Comparison of ENCODE assay signal across 8 cellular contexts in genomic region chr19:1104452-1105216, GRCh38. TPM values are rescaled to one million over a fixed set of nuclear protein-coding genes. Genes with fewer than 3 reads are reported as not detected.
DNase-seq lines count a peak whose midpoint lies in the region; ATAC-seq and TF ChIP-seq lines count a peak whose summit lies in the region.

No MANE protein-coding gene starts in this region.

- peak overlapping the region; percentile 76 for H3K4me3 Mint-ChIP-seq in CD8-positive, alpha-beta T cell
- H3K4me3 Mint-ChIP-seq in osteocyte (ENCODE audit: unreplicated experiment) = peak overlapping the region; percentile 75

- no peak for TF ChIP-seq CTCF in CD8-positive, alpha-beta T cell (IDR thresholded peaks at IDR 0.05)
- TF ChIP-seq CTCF in cardiac muscle cell (IDR thresholded peaks at IDR 0.05; ENCODE audit: low read depth, low read length) (no peak), osteocyte (IDR thresholded peaks at IDR 0.05) (no peak)

- H3K9me3 Mint-ChIP-seq in CD8-positive, alpha-beta T cell = no peaks in the 10 kb centered on the region
- no peaks in the 10 kb centered on the region for H3K9me3 Mint-ChIP-seq in osteocyte (ENCODE audit: unreplicated experiment)

- H3K27me3 ChIP-seq in CD8-positive, alpha-beta T cell (ENCODE audit: insufficient read depth, low read length) = no peaks in the 10 kb centered on the region
- H3K27me3 ChIP-seq in adipocyte (replicated peaks; ENCODE audit: control insufficient read depth, insufficient read depth, low read length) (no peaks in the 10 kb centered on the region), cardiac muscle cell (no peaks in the 10 kb centered on the region)

- peak overlapping the region; percentile 69 for H3K27ac Mint-ChIP-seq in CD8-positive, alpha-beta T cell
- peak overlapping the region; percentile 68 for H3K27ac Mint-ChIP-seq in osteocyte (ENCODE audit: unreplicated experiment)

- H3K27ac ChIP-seq in CD8-positive, alpha-beta T cell (ENCODE audit: low read depth, low read length) = peak overlapping the region; percentile 86
- H3K27ac ChIP-seq in cardiac muscle cell (peak overlapping the region; percentile 97), urinary bladder (ENCODE audit: low read depth) (peak overlapping the region; percentile 99)

- H3K36me3 ChIP-seq in CD8-positive, alpha-beta T cell (ENCODE audit: insufficient read depth, low read length) = peaks cover 5% of the 10 kb centered on the region
- peaks cover 23% of the 10 kb centered on the region for H3K36me3 ChIP-seq in adipocyte (ENCODE audit: control insufficient read depth, insufficient read depth, low read length, severe bottlenecking)
- peaks cover 10% of the 10 kb centered on the region for H3K36me3 ChIP-seq in cardiac muscle cell
- H3K36me3 ChIP-seq in urinary bladder (ENCODE audit: insufficient read depth) = peaks cover 4% of the 10 kb centered on the region

- no peaks in the 10 kb centered on the region for H3K27me3 Mint-ChIP-seq in CD8-positive, alpha-beta T cell (ENCODE audit: low read depth)
- H3K27me3 Mint-ChIP-seq in osteocyte (ENCODE audit: unreplicated experiment) = no peaks in the 10 kb centered on the region

- peaks cover 9% of the 10 kb centered on the region for H3K36me3 Mint-ChIP-seq in CD8-positive, alpha-beta T cell
- H3K36me3 Mint-ChIP-seq in osteocyte (ENCODE audit: unreplicated experiment) = peaks cover 3% of the 10 kb centered on the region

- intact Hi-C loops in CD8-positive, alpha-beta T cell (cut with DNase I, micrococcal nuclease) = loop anchor here (2.0 to 5.0 kb wide), 5 partner anchors 14 to 278 kb away; partner anchors contain the start of genes ARHGAP45 (in 1 of the 2), ATP5F1D (in 1 of the 2), CIRBP (in 1 of the 2) and NDUFS7 (in 1 of the 2)

- CTCF ChIA-PET in CD8-positive, alpha-beta T cell (lab: Charles Lee) = interaction anchor here (1.0 kb wide), 1 partner anchor 90 kb away, joined by 3 read pairs; no protein-coding TSS in a partner anchor

- H3K4me1 Mint-ChIP-seq in CD8-positive, alpha-beta T cell (ENCODE audit: low read depth) = peaks cover 26% of the 10 kb centered on the region
- peaks cover 50% of the 10 kb centered on the region for H3K4me1 Mint-ChIP-seq in osteocyte (ENCODE audit: unreplicated experiment)

- peaks cover 43% of the 10 kb centered on the region for H3K4me1 ChIP-seq in CD8-positive, alpha-beta T cell (ENCODE audit: insufficient read depth, low read length)
- peaks cover 37% of the 10 kb centered on the region for H3K4me1 ChIP-seq in adipocyte (ENCODE audit: control insufficient read depth, insufficient read depth, low read length)
- peaks cover 28% of the 10 kb centered on the region for H3K4me1 ChIP-seq in cardiac muscle cell (ENCODE audit: low read depth)
- peaks cover 2% of the 10 kb centered on the region for H3K4me1 ChIP-seq in urinary bladder (ENCODE audit: insufficient read depth)

- H3K9me3 ChIP-seq in CD8-positive, alpha-beta T cell (ENCODE audit: low read length) = no peaks in the 10 kb centered on the region
- H3K9me3 ChIP-seq in adipocyte (ENCODE audit: control insufficient read depth, low read length) = peaks cover 5% of the 10 kb centered on the region
- H3K9me3 ChIP-seq in cardiac muscle cell (ENCODE audit: low read depth) = no peaks in the 10 kb centered on the region

- POLR2A ChIA-PET in CD8-positive, alpha-beta T cell (lab: Charles Lee) = interaction anchor here (0.7 to 6.7 kb wide), 14 partner anchors 15 to 165 kb away, joined by 3 to 58 read pairs (median 4); partner anchors contain the start of genes ABCA7, ARHGAP45, CIRBP and CNN2

- under 1% methylated on average over 92 of the region's 92 CpGs for WGBS in urinary bladder

- H3K4me3 ChIP-seq in CD8-positive, alpha-beta T cell (ENCODE audit: low read depth, low read length) = peak overlapping the region; percentile 93
- H3K4me3 ChIP-seq in adipocyte (ENCODE audit: low read length) (peak overlapping the region; percentile 92), cardiac muscle cell (peak overlapping the region; percentile 97), urinary bladder (ENCODE audit: low read depth, low read length) (peak overlapping the region; percentile 90)

- peak; percentile 27 for ATAC-seq in CD8-positive, alpha-beta T cell
- peak; percentile 25 for ATAC-seq in GM19467 (IDR thresholded peaks at IDR 0.05; ENCODE audit: unreplicated experiment)

- peak overlapping the region; percentile 97 for H3K9ac ChIP-seq in adipocyte (ENCODE audit: low read length)

- peak in 6 of 7 experiments; percentile 55 to 81 (median 68) for DNase-seq in CD8-positive, alpha-beta T cell
- DNase-seq in HuH-7.5 (ENCODE audit: low spot score) (peak; percentile 98), SKM-1 (lab: John Stamatoyannopoulos, UW; ENCODE audit: unreplicated experiment) (peak; percentile 19), adipocyte (ENCODE audit: low read depth) (peak; percentile 85), cardiac muscle cell (ENCODE audit: low read depth in 1 of 2, low spot score in 1 of 2) (peak; percentile 80 to 90), osteocyte (ENCODE audit: extremely low spot score, unreplicated experiment) (no peak)

RNA-seq across cellular contexts. Expression of gene GPX4, which starts 0.8 kb away (rescaled TPM):
- total RNA-seq in CD8-positive, alpha-beta T cell = 100 to 1,000 TPM; 172 to 174 TPM
- 759 and 903 TPM in 2 replicates for total RNA-seq in cardiac muscle cell
- polyA plus RNA-seq in cardiac muscle cell = 826 and 860 TPM in 2 replicates
- 349 and 354 TPM in 2 replicates for total RNA-seq in osteocyte
- total RNA-seq in urinary bladder = 71.3 TPM
- polyA plus RNA-seq in urinary bladder = 452 TPM

RNA-seq across cellular contexts. Expression of gene POLR2E, which starts 9.5 kb away (rescaled TPM):
- 10 to 100 TPM; 75.3 to 76.2 TPM for total RNA-seq in CD8-positive, alpha-beta T cell
- total RNA-seq in cardiac muscle cell = 371 and 410 TPM in 2 replicates
- 409 and 487 TPM in 2 replicates for polyA plus RNA-seq in cardiac muscle cell
- total RNA-seq in osteocyte = 156 and 168 TPM in 2 replicates
- 35.2 TPM for total RNA-seq in urinary bladder
- 255 TPM for polyA plus RNA-seq in urinary bladder

RNA-seq across cellular contexts. Expression of gene ARHGAP45, which starts 37.7 kb away (rescaled TPM):
- total RNA-seq in CD8-positive, alpha-beta T cell = 100 to 1,000 TPM; 901 to 938 TPM
- total RNA-seq in cardiac muscle cell = 88.6 and 133 TPM in 2 replicates
- 39.3 and 67.5 TPM in 2 replicates for polyA plus RNA-seq in cardiac muscle cell
- 0.67 and 0.99 TPM in 2 replicates for total RNA-seq in osteocyte
- 5.7 TPM for total RNA-seq in urinary bladder
- 12.0 TPM for polyA plus RNA-seq in urinary bladder

Comparison
In these comparisons a context has a peak if more than half of its experiments do, and no peak if none do; other contexts are left out.
1. RNA of gene ARHGAP45, which starts 37.7 kb away (total RNA-seq): 901 to 938 TPM in CD8-positive, alpha-beta T cell and 88.6 to 133 TPM in cardiac muscle cell; 5.7 TPM in urinary bladder (single experiment) and 0.67 to 0.99 TPM in osteocyte; every median in the first group is over 10 times any median in the second.
2. Peak in every context shown above with its lines, with median percentiles within 50 percentile points of each other: H3K27ac ChIP-seq and H3K4me3 ChIP-seq.